In genomic region chr17:10042589-10043244, GRCh38 we compare ENCODE assay signal across 20 cellular contexts.
A peak's percentile ranks its signal among the peaks of the same experiment; 100 is the strongest.
DNase-seq lines count a peak whose midpoint lies in the region; ATAC-seq and TF ChIP-seq lines count a peak whose summit lies in the region.
"Had no signal": no experiment of that assay in that cellular context is flagged by ENCODE, and none has a peak within 500 bp of the region (broad histone marks: within the 10 kb centered on the region; RNA-seq: fewer than 3 reads in every experiment).

No MANE protein-coding gene starts in this region.

- H3K4me3 ChIP-seq in breast epithelium (no peak overlapping the region), mammary epithelial cell (replicated peaks in 1 of 3; ENCODE audit: insufficient read depth in 1 of 3, low read depth in 2 of 3, low read length in 3 of 3) (no peak overlapping the region), neuronal stem cell (ENCODE audit: low read length in 2 of 2) (no peak overlapping the region), tibial nerve (no peak overlapping the region)

- CTCF ChIA-PET in mammary epithelial cell (lab: Charles Lee; ENCODE audit: low non-redundant PET), result no interaction called here

- H3K18ac ChIP-seq in neuronal stem cell (ENCODE audit: low read length), result peak overlapping the region; percentile 2

- no peaks in the 10 kb centered on the region for H4K20me1 ChIP-seq in mammary epithelial cell (ENCODE audit: insufficient read depth, low read length)

- H2BK12ac ChIP-seq in neuronal stem cell (ENCODE audit: low read length), result no peak overlapping the region

- H3K27me3 ChIP-seq in breast epithelium (no peaks in the 10 kb centered on the region), mammary epithelial cell (ENCODE audit: insufficient read depth, low read length) (no peaks in the 10 kb centered on the region), neuronal stem cell (ENCODE audit: control insufficient read depth in 3 of 3, insufficient read depth in 3 of 3, low read depth in 1 of 3, low read length in 3 of 3) (no peaks in the 10 kb centered on the region), tibial nerve (no peaks in the 10 kb centered on the region)

- intact Hi-C loops in breast epithelium (cut with DNase I; ENCODE audit: low total_unique reads) (no loop called here), mammary epithelial cell (cut with micrococcal nuclease) (no loop called here), Right ventricle myocardium superior (cut with DNase I) (no loop called here)

- H2BK15ac ChIP-seq in neuronal stem cell (ENCODE audit: low read length), result no peak overlapping the region

- no peak overlapping the region for H2AFZ ChIP-seq in mammary epithelial cell (ENCODE audit: low read depth, low read length)
- no peak overlapping the region for H2AFZ ChIP-seq in neuronal stem cell (ENCODE audit: low read length)

- TF ChIP-seq CTCF in breast epithelium (IDR thresholded peaks at IDR 0.05), result no peak
- no peak for TF ChIP-seq CTCF in mammary epithelial cell (conservative IDR thresholded peaks at IDR 0.05 in 1 of 2, IDR thresholded peaks at IDR 0.05 in 1 of 2; ENCODE audit: extremely low read depth in 1 of 2, insufficient read depth in 1 of 2, low read depth in 1 of 2, low read length in 2 of 2)
- no peak for TF ChIP-seq CTCF in tibial nerve (IDR thresholded peaks at IDR 0.05)

- H3K79me1 ChIP-seq in neuronal stem cell (ENCODE audit: low read depth, low read length), result no peaks in the 10 kb centered on the region

- H3K9ac ChIP-seq in mammary epithelial cell (ENCODE audit: insufficient read depth, low read length) (no peak overlapping the region), neuronal stem cell (ENCODE audit: low read depth, low read length, poor library complexity) (no peak overlapping the region)

- in situ Hi-C loops in mammary epithelial cell (cut with MboI; ENCODE audit: low sequenced_read_pairs in 2 of 2), result no loop called here

- no peak for TF ChIP-seq POLR2A in breast epithelium (IDR thresholded peaks at IDR 0.05)
- TF ChIP-seq POLR2A in tibial nerve (IDR thresholded peaks at IDR 0.05), result no peak

- H3K4me1 ChIP-seq in breast epithelium (no peaks in the 10 kb centered on the region), mammary epithelial cell (ENCODE audit: insufficient read depth, low read length) (no peaks in the 10 kb centered on the region), neuronal stem cell (ENCODE audit: control insufficient read depth in 2 of 2, insufficient read depth in 1 of 2, low read depth in 1 of 2, low read length in 2 of 2) (no peaks in the 10 kb centered on the region), tibial nerve (peaks cover 0 to 81% (median 19%) of the 10 kb centered on the region in 4 donors)
- H3K4me1 ChIP-seq: Caco-2 had no signal

- H3K4ac ChIP-seq in neuronal stem cell (ENCODE audit: low read length), result no peak overlapping the region

- H3K23ac ChIP-seq in neuronal stem cell (ENCODE audit: low read depth, low read length, poor library complexity), result no peak overlapping the region

- 80% methylated on average over 9 of the region's 9 CpGs for WGBS in mammary epithelial cell (ENCODE audit: low coverage, missing lambda C conversion rate)
- no CpG with 5 or more reads among the region's 9 CpGs for WGBS in neuronal stem cell (ENCODE audit: extremely low coverage in 2 of 2, insufficient read length in 2 of 2, insufficient replicate concordance in 1 of 2), 2 donors
- WGBS in tibial nerve, 2 donors, result 58 to 60% methylated on average over 9 of the region's 9 CpGs

- no peak overlapping the region for H2AK5ac ChIP-seq in neuronal stem cell (ENCODE audit: low read depth, low read length)

- H4K8ac ChIP-seq in neuronal stem cell (ENCODE audit: low read depth, low read length), result no peak overlapping the region

- H3K36me3 ChIP-seq in breast epithelium, result no peaks in the 10 kb centered on the region
- H3K36me3 ChIP-seq in mammary epithelial cell (ENCODE audit: insufficient read depth, low read length), result no peaks in the 10 kb centered on the region
- H3K36me3 ChIP-seq in neuronal stem cell (replicated peaks in 1 of 2; ENCODE audit: control insufficient read depth in 2 of 2, insufficient read depth in 2 of 2, low read length in 2 of 2), result no peaks in the 10 kb centered on the region
- no peaks in the 10 kb centered on the region for H3K36me3 ChIP-seq in tibial nerve

- H4K91ac ChIP-seq in neuronal stem cell (ENCODE audit: low read depth, low read length, poor library complexity), result no peak overlapping the region

- H2BK5ac ChIP-seq in neuronal stem cell (ENCODE audit: low read length), result no peak overlapping the region

- no TSS peak for BruUV-seq in mammary epithelial cell (replicated peaks; lab: Mats Ljungman, UMichigan)

- H3K4me2 ChIP-seq in mammary epithelial cell (ENCODE audit: insufficient read depth, low read depth, low read length), result no peak overlapping the region
- H3K4me2 ChIP-seq in neuronal stem cell (ENCODE audit: insufficient read depth, low read length, poor library complexity, severe bottlenecking), result no peak overlapping the region

- no peak overlapping the region for H2BK120ac ChIP-seq in neuronal stem cell (ENCODE audit: low read depth, low read length)

- H3K27ac ChIP-seq in breast epithelium (peak overlapping the region; percentile 11 to 75), mammary epithelial cell (ENCODE audit: insufficient read depth, low read depth, low read length) (no peak overlapping the region), neuronal stem cell (replicated peaks; ENCODE audit: low read length) (no peak overlapping the region), tibial nerve (peak overlapping the region; percentile 21 to 92 (median 54))

- H3K14ac ChIP-seq in neuronal stem cell (ENCODE audit: low read length), result no peak overlapping the region

- no peaks in the 10 kb centered on the region for H3K79me2 ChIP-seq in mammary epithelial cell (ENCODE audit: insufficient read depth, low read length)

- no peak for DNase-seq in breast epithelium (ENCODE audit: low spot score in 2 of 2)
- DNase-seq in mammary epithelial cell, result no peak
- DNase-seq in Right ventricle myocardium superior, result no peak
- no peak for DNase-seq in neuronal stem cell (ENCODE audit: low spot score)
- DNase-seq in tibial nerve (ENCODE audit: low spot score in 2 of 2), result no peak
- no peak for DNase-seq in activated T-cell treated with anti-CD3 and anti-CD28 coated beads, Interleukin-2, amount 50 U/mL, for 48 hours
- DNase-seq: 8988T; activated CD4-positive, alpha-beta memory T cell treated with anti-CD3 and anti-CD28 coated beads, Interleukin-2, amount 10 ng/mL, durations not matched to agents 7 days and 5 days; activated naive CD4-positive, alpha-beta T cell treated with Interleukin-2 at 50 U/mL for 16 hours; anterior cingulate cortex; Caco-2; endodermal cell; head of caudate nucleus; NCI-H1105 treated with DMSO at 0.1 percent for 48 hours; NCI-H524 treated with DMSO at 0.1 percent for 48 hours; small intestine; stimulated activated CD4-positive, alpha-beta T cell treated with anti-CD3 and anti-CD28 coated beads, Interleukin-4, amount 100 ng/mL, for 1 hour had no signal

- H3K9me3 ChIP-seq in breast epithelium (no peaks in the 10 kb centered on the region), mammary epithelial cell (replicated peaks; ENCODE audit: insufficient read depth, low read length) (peaks cover 18% of the 10 kb centered on the region), neuronal stem cell (replicated peaks in 1 of 2; ENCODE audit: control insufficient read depth in 2 of 2, insufficient read depth in 1 of 2, low read depth in 1 of 2, low read length in 2 of 2) (no peaks in the 10 kb centered on the region), tibial nerve (no peaks in the 10 kb centered on the region)
- H3K9me3 ChIP-seq: Caco-2 had no signal

- peak; percentile 91 for ATAC-seq in Right ventricle myocardium superior (ENCODE audit: poor library complexity)
- no peak for ATAC-seq in GM21737 (IDR thresholded peaks at IDR 0.05; ENCODE audit: unreplicated experiment)
- no peak for ATAC-seq in HG02623 (IDR thresholded peaks at IDR 0.05; ENCODE audit: unreplicated experiment)
- ATAC-seq: WTC11 had no signal

- peak in 1 of 2 donors; percentile 48 for TF ChIP-seq EP300 in tibial nerve (IDR thresholded peaks at IDR 0.05)

- dilution Hi-C loops in mammary epithelial cell (cut with HindIII; ENCODE audit: low sequenced_read_pairs), result no loop called here

Comparison
In these comparisons a context has a peak if more than half of its experiments do, and no peak if none do; other contexts are left out.
1. H3K27ac ChIP-seq: peak in breast epithelium (2 of 2) and tibial nerve (4 of 4); none in mammary epithelial cell (single experiment) and neuronal stem cell (single experiment).